Comparison of ENCODE assay signal across 20 cellular contexts in genomic region chr6:117552618-117553017, GRCh38. TPM values are rescaled to one million over a fixed set of nuclear protein-coding genes. Genes with fewer than 3 reads are reported as not detected.
A peak's percentile ranks its signal among the peaks of the same experiment; 100 is the strongest.
DNase-seq lines count a peak whose midpoint lies in the region; ATAC-seq, FAIRE-seq and TF ChIP-seq lines count a peak whose summit lies in the region.
"Had no signal": no experiment of that assay in that cellular context is flagged by ENCODE, and none has a peak within 500 bp of the region (broad histone marks: within the 10 kb centered on the region; RNA-seq: fewer than 3 reads in every experiment).

No MANE protein-coding gene starts in this region.

- H2BK15ac ChIP-seq in mesenchymal stem cell (ENCODE audit: low read depth, poor library complexity, severe bottlenecking): no peak overlapping the region

- H2AK5ac ChIP-seq in mesenchymal stem cell (ENCODE audit: low read length, severe bottlenecking): peak overlapping the region; percentile 58

- H3K18ac ChIP-seq in mesenchymal stem cell (ENCODE audit: low read depth in 1 of 2, low read length in 2 of 2): no peak overlapping the region

- FAIRE-seq in A549 (lab: Jason Lieb, UNC): no peak
- FAIRE-seq: H1 had no signal

- H3K4me3 ChIP-seq in A549 (no peak overlapping the region), RWPE2 (ENCODE audit: severe bottlenecking) (no peak overlapping the region), mesenchymal stem cell (ENCODE audit: insufficient read depth in 1 of 2, low read depth in 1 of 2, low read length in 2 of 2) (no peak overlapping the region), H7 (ENCODE audit: insufficient read depth, low read depth, low read length) (no peak overlapping the region)
- H3K4me3 ChIP-seq: MG63 had no signal

- no peak overlapping the region for H2AFZ ChIP-seq in mesenchymal stem cell (ENCODE audit: low read depth, low read length)

- H3K14ac ChIP-seq in mesenchymal stem cell (ENCODE audit: low read length in 2 of 2): no peak overlapping the region

- H3K27me3 ChIP-seq in RWPE2 (ENCODE audit: insufficient read depth, poor library complexity, severe bottlenecking) (no peaks in the 10 kb centered on the region), mesenchymal stem cell (ENCODE audit: control insufficient read depth in 1 of 2, insufficient read depth in 1 of 2, low read length in 2 of 2) (no peaks in the 10 kb centered on the region), H7 (ENCODE audit: control insufficient read depth, insufficient read depth, low read length) (no peaks in the 10 kb centered on the region)
- H3K27me3 ChIP-seq: MG63 had no signal

- no peak overlapping the region for H3K4ac ChIP-seq in mesenchymal stem cell (ENCODE audit: low read depth in 1 of 2, low read length in 2 of 2)

- no peak overlapping the region for H2BK120ac ChIP-seq in mesenchymal stem cell (ENCODE audit: low read depth, low read length)

- CTCF ChIA-PET in A549 (lab: Yijun Ruan, JAX): interaction anchor here (0.6 to 1.0 kb wide), 2 partner anchors 50 to 103 kb away, joined by 3 to 7 read pairs; partner anchors contain the start of gene GOPC

- H2BK12ac ChIP-seq in mesenchymal stem cell (ENCODE audit: low read length in 2 of 2): no peak overlapping the region

- H3K27ac ChIP-seq in A549 (peak overlapping the region; percentile 37 to 88; a peak in 5 of 6 replicates), RWPE2 (ENCODE audit: poor library complexity, severe bottlenecking) (peak overlapping the region; percentile 95), mesenchymal stem cell (ENCODE audit: low read length, poor library complexity, severe bottlenecking) (no peak overlapping the region)
- H3K27ac ChIP-seq: KMS-11 had no signal

- H3K4me2 ChIP-seq in A549 (no peak overlapping the region), mesenchymal stem cell (ENCODE audit: low read length, poor library complexity, severe bottlenecking) (no peak overlapping the region)
- H3K4me2 ChIP-seq: KMS-11 had no signal

- no peak overlapping the region for H3K9ac ChIP-seq in mesenchymal stem cell (ENCODE audit: low read length)
- H3K9ac ChIP-seq: KMS-11 had no signal

- H3K36me3 ChIP-seq in RWPE2 (ENCODE audit: low read depth) (peaks cover 40% of the 10 kb centered on the region), mesenchymal stem cell (ENCODE audit: control insufficient read depth in 1 of 2, insufficient read depth in 2 of 2, low read depth in 1 of 2, low read length in 2 of 2) (peaks cover 0 to 8% of the 10 kb centered on the region in 2 experiments), H7 (replicated peaks; ENCODE audit: control insufficient read depth, insufficient read depth, low read length) (no peaks in the 10 kb centered on the region)

- H3K9me3 ChIP-seq in A549 (no peaks in the 10 kb centered on the region), RWPE2 (ENCODE audit: severe bottlenecking) (no peaks in the 10 kb centered on the region), mesenchymal stem cell (ENCODE audit: control insufficient read depth, low read length) (no peaks in the 10 kb centered on the region)
- H3K9me3 ChIP-seq: MG63 had no signal

- POLR2A ChIA-PET in A549 (lab: Yijun Ruan, JAX): no interaction called here

- H4K91ac ChIP-seq in mesenchymal stem cell (ENCODE audit: low read length): no peak overlapping the region

- in situ Hi-C loops in GM13976 (cut with MboI; ENCODE audit: low sequenced_read_pairs, unreplicated experiment): loop anchor here (10.0 kb wide), 1 partner anchor 108 kb away; no protein-coding TSS in a partner anchor

- TF ChIP-seq POLR2A in A549 (IDR thresholded peaks at IDR 0.05; ENCODE audit: low read length): no peak

- WGBS in A549 (ENCODE audit: missing lambda C conversion rate): 91% methylated on average over 2 of the region's 2 CpGs
- WGBS in mesenchymal stem cell: 61% methylated on average over 2 of the region's 2 CpGs

- H3K4me1 ChIP-seq in A549 (peaks cover 59% of the 10 kb centered on the region), RWPE2 (ENCODE audit: insufficient read depth, poor library complexity, severe bottlenecking) (peaks cover 45% of the 10 kb centered on the region), mesenchymal stem cell (ENCODE audit: control insufficient read depth, insufficient read depth, low read depth, low read length) (peaks cover 17% of the 10 kb centered on the region)

- H3K79me1 ChIP-seq in mesenchymal stem cell (replicated peaks; ENCODE audit: low read length, poor library complexity, severe bottlenecking): peaks cover 8% of the 10 kb centered on the region

- no peak for TF ChIP-seq EP300 in A549 (IDR thresholded peaks at IDR 0.05)

- no peak overlapping the region for H3K23ac ChIP-seq in mesenchymal stem cell (ENCODE audit: low read length in 2 of 2)

- DNase-seq in A549 (ENCODE audit: low read depth in 1 of 2, low spot score in 1 of 2) (no peak), GM13976 (ENCODE audit: low spot score) (peak; percentile 4), RWPE2 (ENCODE audit: low spot score) (no peak), mesenchymal stem cell (peak; percentile 46), anterior cingulate cortex (lab: John Stamatoyannopoulos, UW) (no peak), H7 (no peak)
- DNase-seq: COR-L47; HFFc6; MG63; NCI-H1092 treated with DMSO at 0.1 percent for 48 hours; NCI-H1694 treated with DMSO at 0.1 percent for 48 hours; NCI-H2107; NCI-H345; NCI-H526; NK-92 treated with Interleukin-12 subunit alpha and Interleukin-12 subunit beta, amount 100 ng/mL, for 24 hours; OCI-M1 had no signal

- no peak overlapping the region for H4K8ac ChIP-seq in mesenchymal stem cell (ENCODE audit: low read length)

- no peak for TF ChIP-seq RAD21 in A549 (conservative IDR thresholded peaks at IDR 0.05 in 1 of 2, IDR thresholded peaks at IDR 0.05 in 1 of 2)

- no peak for TF ChIP-seq CTCF in A549 (IDR thresholded peaks at IDR 0.05)
- no peak for TF ChIP-seq CTCF in GM13976 (IDR thresholded peaks at IDR 0.05; ENCODE audit: borderline replicate concordance, control extremely low read depth, extremely low read depth, insufficient read depth, missing control alignments)
- no peak for TF ChIP-seq CTCF in RWPE2 (IDR thresholded peaks at IDR 0.05; ENCODE audit: poor library complexity, severe bottlenecking)

- H2BK5ac ChIP-seq in mesenchymal stem cell (ENCODE audit: low read depth, low read length, poor library complexity, severe bottlenecking): no peak overlapping the region

- no peak for ATAC-seq in A549
- ATAC-seq in RWPE2 (ENCODE audit: low read depth): no peak
- no peak for ATAC-seq in GM19452 (IDR thresholded peaks at IDR 0.05; ENCODE audit: unreplicated experiment)
- no peak for ATAC-seq in GM18498 (IDR thresholded peaks at IDR 0.05; ENCODE audit: unreplicated experiment)

TF ChIP-seq in A549, 52 proteins besides CTCF, POLR2A, EP300 and RAD21:
- TF ChIP-seq TFCP2L1 (CRISPR knock-in tag; IDR thresholded peaks at IDR 0.05): no peak
- TF ChIP-seq HOXA7 (CRISPR knock-in tag; IDR thresholded peaks at IDR 0.05): no peak
- no peak for TF ChIP-seq RARB (CRISPR knock-in tag; IDR thresholded peaks at IDR 0.05)
- no peak for TF ChIP-seq NFE2L2 (conservative IDR thresholded peaks at IDR 0.05; ENCODE audit: low read length)
- TF ChIP-seq JUNB (IDR thresholded peaks at IDR 0.05): no peak
- TF ChIP-seq POLR2AphosphoS2 (conservative IDR thresholded peaks at IDR 0.05; ENCODE audit: low read length): no peak
- no peak for TF ChIP-seq PBX3 (IDR thresholded peaks at IDR 0.05)
- no peak for TF ChIP-seq BHLHE40 (IDR thresholded peaks at IDR 0.05; ENCODE audit: low read depth, low read length)
- no peak for TF ChIP-seq EHF (CRISPR knock-in tag; IDR thresholded peaks at IDR 0.05)
- TF ChIP-seq MYC (IDR thresholded peaks at IDR 0.05; ENCODE audit: borderline replicate concordance, low read length): no peak
- no peak for TF ChIP-seq FOXS1 (CRISPR knock-in tag; IDR thresholded peaks at IDR 0.05)
- no peak for TF ChIP-seq ZNF302 (CRISPR knock-in tag; IDR thresholded peaks at IDR 0.05)
- TF ChIP-seq HES2 (IDR thresholded peaks at IDR 0.05): no peak
- TF ChIP-seq USF2 (IDR thresholded peaks at IDR 0.05): no peak
- TF ChIP-seq CEBPB (IDR thresholded peaks at IDR 0.05): no peak
- no peak for TF ChIP-seq ZSCAN20 (CRISPR knock-in tag; IDR thresholded peaks at IDR 0.05)

RNA-seq across cellular contexts. Expression of gene GOPC, which starts 49.7 kb away (rescaled TPM):
- polyA plus RNA-seq in A549 (2011; rRNA removed): 27.8 and 38.9 TPM in 2 replicates
- polyA plus RNA-seq in A549 (2012; cell fraction: cytosol; rRNA removed): 7.0 and 7.8 TPM in 2 replicates
- 4.9 and 6.8 TPM in 2 replicates for polyA plus RNA-seq in A549 (2012; cell fraction: nucleus; rRNA removed)
- 30.7 to 33.1 TPM (median 33.0 TPM) in 3 replicates for polyA plus RNA-seq in A549 (2017; fragmentation: RNase III; extraction: RNeasy Plus Mini Kit Qiagen cat#74134 plus additional on column Dnase treatment)
- polyA minus RNA-seq in A549 (2011; rRNA and poly(A)+ RNA removed): 9.4 and 9.8 TPM in 2 replicates
- 17.0 TPM for polyA plus RNA-seq in mesenchymal stem cell (2013, experiment 1 of 2)
- polyA plus RNA-seq in mesenchymal stem cell (2013, experiment 2 of 2): 17.2 TPM
- 17.0 and 19.6 TPM in 2 replicates for total RNA-seq in H7 (2014; rRNA removed; shearing (Covaris generic))

Comparison
In these comparisons a context has a peak if more than half of its experiments do, and no peak if none do; other contexts are left out.
1. DNase-seq: peak in GM13976 (single experiment) and mesenchymal stem cell (single experiment); none in A549 (0 of 2), RWPE2 (single experiment), anterior cingulate cortex (0 of 58) and H7 (single experiment).